19 cellular contexts compared by ENCODE assay signal in genomic region chr2:12441750-12442626, GRCh38.
A peak's percentile ranks its signal among the peaks of the same experiment; 100 is the strongest.
DNase-seq lines count a peak whose midpoint lies in the region; TF ChIP-seq lines count a peak whose summit lies in the region.
"Had no signal": no experiment of that assay in that cellular context is flagged by ENCODE, and none has a peak within 500 bp of the region (broad histone marks: within the 10 kb centered on the region; RNA-seq: fewer than 3 reads in every experiment).

No MANE protein-coding gene starts in this region.

- H3K4me2 ChIP-seq in H9 (ENCODE audit: insufficient read depth, insufficient read length, low read length) (no peak overlapping the region), neural progenitor cell (no peak overlapping the region)

- H3K36me3 ChIP-seq in neural progenitor cell: no peaks in the 10 kb centered on the region
- H3K36me3 ChIP-seq: colonic mucosa, esophagus squamous epithelium, heart left ventricle had no signal

- H3K27ac Mint-ChIP-seq in H9: peak overlapping the region in 2 of 3 experiments; percentile 32 to 91; a peak in 2 of 7 replicates
- H3K27ac Mint-ChIP-seq in neural progenitor cell: no peak overlapping the region

- TF ChIP-seq CTCF in H9 (conservative IDR thresholded peaks at IDR 0.05) (no peak), NB4 (IDR thresholded peaks at IDR 0.05; ENCODE audit: low read depth, low read length) (no peak), neural progenitor cell (IDR thresholded peaks at IDR 0.05) (no peak), GM10266 (IDR thresholded peaks at IDR 0.05; ENCODE audit: control insufficient read depth, insufficient read depth, low read depth, missing control alignments) (no peak), lower leg skin (IDR thresholded peaks at IDR 0.05) (no peak)

- H2BK120ac ChIP-seq in H9 (ENCODE audit: low read depth, low read length, poor library complexity, severe bottlenecking): no peak overlapping the region

- no peak overlapping the region for H4K5ac ChIP-seq in H9 (ENCODE audit: insufficient read length, low read depth, low read length)

- H2BK12ac ChIP-seq in H9 (ENCODE audit: insufficient read length, low read depth, low read length): no peak overlapping the region

- no peak overlapping the region for H3K14ac ChIP-seq in H9 (ENCODE audit: insufficient read depth, low read length)

- H3K36me3 Mint-ChIP-seq in H9 (ENCODE audit: insufficient read depth in 1 of 3, low read depth in 3 of 3) (peaks cover 8 to 17% (median 11%) of the 10 kb centered on the region in 3 experiments; a peak in 5 of 7 replicates), neural progenitor cell (no peaks in the 10 kb centered on the region)

- H3K79me2 ChIP-seq in H9 (ENCODE audit: insufficient read depth, low read length) (no peaks in the 10 kb centered on the region), neural progenitor cell (ENCODE audit: low read depth) (no peaks in the 10 kb centered on the region)

- H3K4me1 ChIP-seq in H9 (ENCODE audit: insufficient read depth, low read length) (no peaks in the 10 kb centered on the region), neural progenitor cell (peaks cover 24% of the 10 kb centered on the region)
- H3K4me1 ChIP-seq: colonic mucosa, psoas muscle had no signal

- H3K4me1 Mint-ChIP-seq in H9 (peaks cover 10 to 25% of the 10 kb centered on the region in 2 experiments), neural progenitor cell (peaks cover 4% of the 10 kb centered on the region)

- TF ChIP-seq POLR2A in NB4 (IDR thresholded peaks at IDR 0.05; ENCODE audit: extremely low read depth, insufficient read length) (no peak), lower leg skin (IDR thresholded peaks at IDR 0.05) (no peak)

- H2AK5ac ChIP-seq in H9 (ENCODE audit: insufficient read length, low read length): no peak overlapping the region

- peaks cover 8 to 16% of the 10 kb centered on the region in 2 experiments; a peak in 4 of 5 replicates for H3K9me3 Mint-ChIP-seq in H9
- no peaks in the 10 kb centered on the region for H3K9me3 Mint-ChIP-seq in neural progenitor cell

- H3F3A ChIP-seq in neural progenitor cell (ENCODE audit: low read depth): peaks cover 25% of the 10 kb centered on the region

- H3K23ac ChIP-seq in H9 (ENCODE audit: insufficient read length, low read depth, low read length): no peak overlapping the region

- H3K79me1 ChIP-seq in H9 (ENCODE audit: insufficient read depth, low read depth, low read length, poor library complexity, severe bottlenecking): no peaks in the 10 kb centered on the region

- no peak overlapping the region for H4K91ac ChIP-seq in H9 (ENCODE audit: insufficient read length, low read depth, low read length)

- intact Hi-C loops in lower leg skin (cut with DNase I; ENCODE audit: low total_unique reads): no loop called here

- DNase-seq in H9: no peak
- DNase-seq in NB4 (ENCODE audit: low read depth): peak; percentile 78
- DNase-seq in amniotic epithelial cell (ENCODE audit: low read depth): peak; percentile 49
- peak; percentile 32 for DNase-seq in neural progenitor cell (ENCODE audit: low spot score)
- no peak for DNase-seq in NCI-H2107 (lab: John Stamatoyannopoulos, UW)
- no peak for DNase-seq in GM10266 (ENCODE audit: extremely low spot score)
- DNase-seq in activated CD8-positive, alpha-beta memory T cell treated with anti-CD3 and anti-CD28 coated beads, Interleukin-2, amount 50 U/mL, for 4 hours: no peak
- no peak for DNase-seq in lower leg skin (ENCODE audit: low spot score in 2 of 2)
- DNase-seq: activated CD4-positive, alpha-beta T cell treated with anti-CD3 and anti-CD28 coated beads for 4 hours; activated T-cell treated with anti-CD3 and anti-CD28 coated beads, Interleukin-2, amount 50 U/mL, for 48 hours; aorta; colonic mucosa; esophagus squamous epithelium; H7; heart left ventricle; NCI-H1694 treated with DMSO at 0.1 percent for 48 hours; NCI-H510A treated with DMSO at 0.1 percent for 48 hours; psoas muscle; stimulated activated CD4-positive, alpha-beta T cell treated with anti-CD3 and anti-CD28 coated beads, Interleukin-12 subunit alpha, Interleukin-12 subunit beta, amount 100 ng/mL, for 4 hours had no signal

- H3K27ac ChIP-seq in H9 (ENCODE audit: insufficient read length, low read depth, low read length) (no peak overlapping the region), neural progenitor cell (peak overlapping the region; percentile 41)
- H3K27ac ChIP-seq: colonic mucosa, esophagus squamous epithelium, psoas muscle had no signal

- no peak overlapping the region for H3K4ac ChIP-seq in H9 (ENCODE audit: low read depth, low read length)

- H3T11ph ChIP-seq in H9 (ENCODE audit: low read length): no peak overlapping the region

- H3K56ac ChIP-seq in H9 (ENCODE audit: insufficient read length, low read depth, low read length): no peak overlapping the region

- no peaks in the 10 kb centered on the region for H4K20me1 ChIP-seq in H9 (ENCODE audit: control insufficient read depth, insufficient read depth, insufficient read length)
- no peaks in the 10 kb centered on the region for H4K20me1 ChIP-seq in neural progenitor cell (ENCODE audit: low read depth)

- no peak overlapping the region for H3K4me3 ChIP-seq in NB4 (ENCODE audit: low read depth, low read length)
- no peak overlapping the region for H3K4me3 ChIP-seq in neural progenitor cell
- no peak overlapping the region for H3K4me3 ChIP-seq in lower leg skin (ENCODE audit: low read depth, poor library complexity, severe bottlenecking)
- H3K4me3 ChIP-seq: colonic mucosa, esophagus squamous epithelium, heart left ventricle, psoas muscle had no signal

- no peak overlapping the region for H2BK5ac ChIP-seq in H9 (ENCODE audit: insufficient read length, low read length)

- H3K27me3 ChIP-seq in H9 (ENCODE audit: insufficient read depth, low read length) (no peaks in the 10 kb centered on the region; the same call in 1 of the 2 replicates), neural progenitor cell (no peaks in the 10 kb centered on the region)
- H3K27me3 ChIP-seq: colonic mucosa, esophagus squamous epithelium, heart left ventricle had no signal

- no peak overlapping the region for H2BK20ac ChIP-seq in H9 (ENCODE audit: low read depth, low read length, poor library complexity, severe bottlenecking)

- no peak overlapping the region for H4K8ac ChIP-seq in H9 (replicated peaks; ENCODE audit: insufficient read length, low read depth, low read length)

- H3K27me3 Mint-ChIP-seq in H9 (ENCODE audit: low read depth) (no peaks in the 10 kb centered on the region), neural progenitor cell (ENCODE audit: insufficient read depth, low read depth) (peaks cover 3% of the 10 kb centered on the region)

- no peaks in the 10 kb centered on the region for H3K23me2 ChIP-seq in H9 (ENCODE audit: insufficient read length, low read depth, low read length, poor library complexity, severe bottlenecking)

- H3K9ac ChIP-seq in H9 (ENCODE audit: extremely low read depth, insufficient read length, low read length): no peak overlapping the region
- H3K9ac ChIP-seq in neural progenitor cell: no peak overlapping the region

- H3K9me3 ChIP-seq in H9 (ENCODE audit: control insufficient read depth, low read depth, low read length): no peaks in the 10 kb centered on the region
- H3K9me3 ChIP-seq in neural progenitor cell (ENCODE audit: low read depth): no peaks in the 10 kb centered on the region
- H3K9me3 ChIP-seq: colonic mucosa, esophagus squamous epithelium, heart left ventricle, psoas muscle had no signal

- H2BK15ac ChIP-seq in H9 (ENCODE audit: low read depth, low read length): no peak overlapping the region

- H2AFZ ChIP-seq in H9 (ENCODE audit: low read length): no peak overlapping the region
- H2AFZ ChIP-seq in neural progenitor cell (replicated peaks): no peak overlapping the region

- no peak overlapping the region for H3K4me3 Mint-ChIP-seq in H9
- no peak overlapping the region for H3K4me3 Mint-ChIP-seq in neural progenitor cell

- WGBS in H9 (ENCODE audit: extremely low coverage, insufficient read length, low lambda C conversion rate): no CpG with 5 or more reads among the region's 8 CpGs
- 71 to 75% methylated on average over 8 of the region's 8 CpGs for WGBS in lower leg skin, 2 donors

- H3K18ac ChIP-seq in H9 (ENCODE audit: insufficient read length, low read depth, low read length): no peak overlapping the region

Comparison
In these comparisons a context has a peak if more than half of its experiments do, and no peak if none do; other contexts are left out.
1. DNase-seq: peak in NB4 (single experiment), amniotic epithelial cell (single experiment) and neural progenitor cell (single experiment); none in H9 (single experiment), NCI-H2107 (single experiment), GM10266 (single experiment), activated CD8-positive, alpha-beta memory T cell treated with anti-CD3 and anti-CD28 coated beads, Interleukin-2, amount 50 U/mL, for 4 hours (single experiment) and lower leg skin (0 of 2).